Comparison of ENCODE assay signal across 14 cellular contexts in genomic region chr6:137744877-137745276, GRCh38.
DNase-seq lines count a peak whose midpoint lies in the region; ATAC-seq, FAIRE-seq and TF ChIP-seq lines count a peak whose summit lies in the region.
"Had no signal": no experiment of that assay in that cellular context is flagged by ENCODE, and none has a peak within 500 bp of the region (broad histone marks: within the 10 kb centered on the region; RNA-seq: fewer than 3 reads in every experiment).

No MANE protein-coding gene starts in this region.

- no peak for TF ChIP-seq CTCF in glutamatergic neuron (IDR thresholded peaks at IDR 0.05; ENCODE audit: partially characterized antibody, unreplicated experiment)

- H3K4me1 Mint-ChIP-seq in glutamatergic neuron (ENCODE audit: low read depth, unreplicated experiment): no peaks in the 10 kb centered on the region

- FAIRE-seq in GM12892 (lab: Jason Lieb, UNC): peak; percentile 78
- FAIRE-seq: H54 had no signal

- H3K4me3 Mint-ChIP-seq in glutamatergic neuron (ENCODE audit: unreplicated experiment): no peak overlapping the region
- H3K4me3 Mint-ChIP-seq: activated naive CD8-positive, alpha-beta T cell had no signal

- H3K27ac Mint-ChIP-seq in glutamatergic neuron (ENCODE audit: unreplicated experiment): no peak overlapping the region
- H3K27ac Mint-ChIP-seq: activated naive CD8-positive, alpha-beta T cell had no signal

- H3K27me3 Mint-ChIP-seq in glutamatergic neuron (ENCODE audit: unreplicated experiment): no peaks in the 10 kb centered on the region
- H3K27me3 Mint-ChIP-seq: activated naive CD8-positive, alpha-beta T cell had no signal

- no peaks in the 10 kb centered on the region for H3K36me3 Mint-ChIP-seq in glutamatergic neuron (ENCODE audit: unreplicated experiment)
- H3K36me3 Mint-ChIP-seq: activated naive CD8-positive, alpha-beta T cell had no signal

- peak; percentile 10 for DNase-seq in GM12892 (ENCODE audit: insufficient read length)
- DNase-seq in NCI-H128 (lab: John Stamatoyannopoulos, UW; ENCODE audit: unreplicated experiment): no peak
- DNase-seq in NCI-H226: no peak
- no peak for DNase-seq in LoVo (ENCODE audit: low spot score)
- no peak for DNase-seq in glutamatergic neuron
- DNase-seq: cortex of kidney, islet precursor cell, NCI-H187, right lobe of liver had no signal

- no peaks in the 10 kb centered on the region for H3K9me3 Mint-ChIP-seq in glutamatergic neuron (ENCODE audit: unreplicated experiment)

- TF ChIP-seq POLR2A in GM12892 (IDR thresholded peaks at IDR 0.05; ENCODE audit: low read depth, low read length): no peak

- ATAC-seq in GM19372 (IDR thresholded peaks at IDR 0.05; ENCODE audit: low read depth, unreplicated experiment) (peak; percentile 73), HG02642 (IDR thresholded peaks at IDR 0.05; ENCODE audit: poor library complexity, unreplicated experiment) (peak; percentile 88), HG03457 (IDR thresholded peaks at IDR 0.05; ENCODE audit: unreplicated experiment) (peak; percentile 62)
- ATAC-seq: right lobe of liver had no signal
